In genomic region chr13:23960566-23961156, GRCh38 we compare ENCODE assay signal across 8 cellular contexts.
DNase-seq lines count a peak whose midpoint lies in the region; ATAC-seq and TF ChIP-seq lines count a peak whose summit lies in the region.

No MANE protein-coding gene starts in this region.

- BruUV-seq in PC-9 (replicated peaks; lab: Mats Ljungman, UMichigan): no TSS peak

- no peak overlapping the region for H3K4me3 Mint-ChIP-seq in immature natural killer cell

- H3K27me3 ChIP-seq in BJ (ENCODE audit: control insufficient read depth, insufficient read depth, low read length) (no peaks in the 10 kb centered on the region; the same call in none of the 2 replicates), PC-9 (ENCODE audit: insufficient read depth, low read depth) (no peaks in the 10 kb centered on the region)

- TF ChIP-seq CTCF in BJ (IDR thresholded peaks at IDR 0.05; ENCODE audit: insufficient read depth, low read depth, low read length): peak; percentile 85
- TF ChIP-seq CTCF in PC-9 (conservative IDR thresholded peaks at IDR 0.05): peak; percentile 81
- peak; percentile 95 for TF ChIP-seq CTCF in retinal pigment epithelial cell (conservative IDR thresholded peaks at IDR 0.05; ENCODE audit: low read depth, low read length)

- no peak overlapping the region for H3K4me2 ChIP-seq in PC-9

- H3K27ac Mint-ChIP-seq in immature natural killer cell: no peak overlapping the region

- no peaks in the 10 kb centered on the region for H3K9me3 Mint-ChIP-seq in immature natural killer cell

- H3K27me3 Mint-ChIP-seq in immature natural killer cell (ENCODE audit: low read depth in 3 of 3): peaks cover 0 to 1% (median 0%) of the 10 kb centered on the region in 3 donors

- H2AFZ ChIP-seq in PC-9: no peak overlapping the region

- H3K4me1 Mint-ChIP-seq in immature natural killer cell: peaks cover 4 to 12% of the 10 kb centered on the region in 2 donors

- H3K4me3 ChIP-seq in BJ (ENCODE audit: low read depth, low read length) (no peak overlapping the region), PC-9 (no peak overlapping the region), retinal pigment epithelial cell (ENCODE audit: low read length) (no peak overlapping the region)

- H3F3A ChIP-seq in PC-9 (ENCODE audit: insufficient read depth, low read depth): no peaks in the 10 kb centered on the region; the same call in 1 of the 2 replicates

- H3K9me3 ChIP-seq in PC-9 (ENCODE audit: insufficient read depth, low read depth): no peaks in the 10 kb centered on the region

- CTCF ChIA-PET in BJ (lab: Yijun Ruan, JAX): interaction anchor here (0.5 to 5.2 kb wide), 19 partner anchors 9 to 459 kb away, joined by 3 to 29 read pairs (median 5); partner anchors contain the start of gene C1QTNF9B
- CTCF ChIA-PET in PC-9 (lab: Charles Lee): interaction anchor here (0.6 to 1.1 kb wide), 7 partner anchors 8 to 268 kb away, joined by 3 to 4 read pairs (median 3); no protein-coding TSS in a partner anchor

- H3K4me1 ChIP-seq in PC-9 (replicated peaks; ENCODE audit: insufficient read depth): peaks cover 11% of the 10 kb centered on the region

- DNase-seq in BJ (ENCODE audit: low read depth) (no peak), HCEC 1CT (peak; percentile 57), PC-9 (peak; percentile 7 to 40), fibroblast of gingiva (ENCODE audit: low read depth) (peak; percentile 24), retinal pigment epithelial cell (ENCODE audit: low read depth) (no peak), immature natural killer cell (no peak)
- DNase-seq in effector CD8-positive, alpha-beta T cell (lab: John Stamatoyannopoulos, UW): no peak

- no peaks in the 10 kb centered on the region for H3K9me2 ChIP-seq in PC-9 (ENCODE audit: insufficient read depth)

- no peaks in the 10 kb centered on the region for H3K79me2 ChIP-seq in PC-9 (ENCODE audit: low read depth)

- intact Hi-C loops in PC-9 (cut with micrococcal nuclease; ENCODE audit: unreplicated experiment): loop anchor here (1.0 kb wide), 1 partner anchor 39 kb away; no protein-coding TSS in a partner anchor

- H3K36me3 ChIP-seq in BJ (ENCODE audit: control insufficient read depth, insufficient read depth, low read length) (no peaks in the 10 kb centered on the region), PC-9 (ENCODE audit: low read depth) (no peaks in the 10 kb centered on the region)

- no peak for ATAC-seq in HG03460 (IDR thresholded peaks at IDR 0.05; ENCODE audit: unreplicated experiment)

- POLR2A ChIA-PET in BJ (lab: Charles Lee): no interaction called here
- POLR2A ChIA-PET in PC-9 (lab: Charles Lee; ENCODE audit: unreplicated experiment): no interaction called here

- H3K36me3 Mint-ChIP-seq in immature natural killer cell: no peaks in the 10 kb centered on the region

- H4K20me1 ChIP-seq in PC-9 (ENCODE audit: insufficient read depth): no peaks in the 10 kb centered on the region

- H3K27ac ChIP-seq in PC-9: no peak overlapping the region

Comparison
In these comparisons a context has a peak if more than half of its experiments do, and no peak if none do; other contexts are left out.
1. DNase-seq: peak in HCEC 1CT (single experiment), PC-9 (2 of 2) and fibroblast of gingiva (single experiment); none in BJ (single experiment), retinal pigment epithelial cell (single experiment), effector CD8-positive, alpha-beta T cell (single experiment) and immature natural killer cell (0 of 3).
2. Peak in every context shown above with its lines, with median percentiles within 50 percentile points of each other: CTCF ChIP-seq.